Comparison of ENCODE assay signal across 1 cellular context in genomic region chr16:14510939-14511797, GRCh38.
TF ChIP-seq lines count a peak whose summit lies in the region.

No MANE protein-coding gene starts in this region.

TF ChIP-seq in HepG2, 621 proteins besides CTCF, POLR2A, EP300 and RAD21 (continued from another document and continues in another):
- TF ChIP-seq ZUFSP (CRISPR knock-in tag; IDR thresholded peaks at IDR 0.05; ENCODE audit: borderline replicate concordance) (no peak), ZNF367 (CRISPR knock-in tag; IDR thresholded peaks at IDR 0.05; ENCODE audit: borderline replicate concordance) (no peak), FOXP4 (CRISPR knock-in tag; IDR thresholded peaks at IDR 0.05) (peak; percentile 98), ATF6 (CRISPR knock-in tag; conservative IDR thresholded peaks at IDR 0.05) (no peak), TMF1 (CRISPR knock-in tag; IDR thresholded peaks at IDR 0.05; ENCODE audit: low read depth) (no peak), ZMAT3 (CRISPR knock-in tag; conservative IDR thresholded peaks at IDR 0.05) (no peak; the same call in 1 of the 2 replicates), PHF8 (CRISPR knock-in tag; IDR thresholded peaks at IDR 0.05) (0 out of 2 replicates have a peak, but pooled peaks have one; percentile 34), TEAD3 (CRISPR knock-in tag; optimal IDR thresholded peaks at IDR 0.05; ENCODE audit: borderline replicate concordance) (peak; percentile 95), ZNF138 (CRISPR knock-in tag; IDR thresholded peaks at IDR 0.05; ENCODE audit: low read depth) (no peak), GMEB2 (CRISPR knock-in tag; IDR thresholded peaks at IDR 0.05; ENCODE audit: low read depth) (0 out of 2 replicates have a peak, but pooled peaks have one; percentile 40), MLXIP (CRISPR knock-in tag; IDR thresholded peaks at IDR 0.05; ENCODE audit: borderline replicate concordance) (no peak), SALL2 (CRISPR knock-in tag; IDR thresholded peaks at IDR 0.05) (no peak), GPBP1L1 (CRISPR knock-in tag; IDR thresholded peaks at IDR 0.05) (no peak), TGIF2 (CRISPR knock-in tag; IDR thresholded peaks at IDR 0.05) (peak; percentile 53; the same call in 1 of the 2 replicates), ZNF10 (CRISPR knock-in tag; IDR thresholded peaks at IDR 0.05; ENCODE audit: borderline replicate concordance, low read depth) (no peak), MAFG (CRISPR knock-in tag; IDR thresholded peaks at IDR 0.05) (no peak), ZNF362 (CRISPR knock-in tag; IDR thresholded peaks at IDR 0.05; ENCODE audit: borderline replicate concordance) (peak; percentile 94), ZBTB37 (CRISPR knock-in tag; IDR thresholded peaks at IDR 0.05) (no peak; the same call in 1 of the 2 replicates), TP53 (CRISPR knock-in tag; conservative IDR thresholded peaks at IDR 0.05) (peak; percentile 79), MAX (IDR thresholded peaks at IDR 0.05) (no peak; the same call in 1 of the 2 replicates), SNAPC5 (CRISPR knock-in tag; IDR thresholded peaks at IDR 0.05; ENCODE audit: borderline replicate concordance) (0 out of 2 replicates have a peak, but pooled peaks have one; percentile 71), PAWR (CRISPR knock-in tag; IDR thresholded peaks at IDR 0.05; ENCODE audit: borderline replicate concordance) (no peak), ZSCAN29 (CRISPR knock-in tag; conservative IDR thresholded peaks at IDR 0.05) (peak; percentile 93), ZNF704 (CRISPR knock-in tag; IDR thresholded peaks at IDR 0.05; ENCODE audit: borderline replicate concordance) (no peak; the same call in 1 of the 2 replicates), ATRX (CRISPR knock-in tag; IDR thresholded peaks at IDR 0.05; ENCODE audit: borderline replicate concordance) (no peak), ZNF749 (CRISPR knock-in tag; IDR thresholded peaks at IDR 0.05; ENCODE audit: borderline replicate concordance) (peak; percentile 11; the same call in 1 of the 2 replicates), ZBTB42 (CRISPR knock-in tag; IDR thresholded peaks at IDR 0.05) (no peak), CENPX (CRISPR knock-in tag; IDR thresholded peaks at IDR 0.05) (no peak), NFIC (IDR thresholded peaks at IDR 0.05; ENCODE audit: low read length) (peak; percentile 98), NFAT5 (CRISPR knock-in tag; IDR thresholded peaks at IDR 0.05) (no peak), FOXO1 (CRISPR knock-in tag; IDR thresholded peaks at IDR 0.05) (peak; percentile 100), HOXA5 (CRISPR knock-in tag; IDR thresholded peaks at IDR 0.05) (peak; percentile 90; the same call in 1 of the 2 replicates), ZNF33A (CRISPR knock-in tag; IDR thresholded peaks at IDR 0.05; ENCODE audit: borderline replicate concordance) (no peak), ZNF431 (CRISPR knock-in tag; IDR thresholded peaks at IDR 0.05; ENCODE audit: borderline replicate concordance, low read depth) (no peak; the same call in 1 of the 2 replicates), ZNF20 (CRISPR knock-in tag; IDR thresholded peaks at IDR 0.05) (no peak), ZNF326 (CRISPR knock-in tag; IDR thresholded peaks at IDR 0.05; ENCODE audit: borderline replicate concordance) (no peak; the same call in 1 of the 2 replicates)
